Comparison of ENCODE assay signal across 8 cellular contexts in the genomic region with DNA sequence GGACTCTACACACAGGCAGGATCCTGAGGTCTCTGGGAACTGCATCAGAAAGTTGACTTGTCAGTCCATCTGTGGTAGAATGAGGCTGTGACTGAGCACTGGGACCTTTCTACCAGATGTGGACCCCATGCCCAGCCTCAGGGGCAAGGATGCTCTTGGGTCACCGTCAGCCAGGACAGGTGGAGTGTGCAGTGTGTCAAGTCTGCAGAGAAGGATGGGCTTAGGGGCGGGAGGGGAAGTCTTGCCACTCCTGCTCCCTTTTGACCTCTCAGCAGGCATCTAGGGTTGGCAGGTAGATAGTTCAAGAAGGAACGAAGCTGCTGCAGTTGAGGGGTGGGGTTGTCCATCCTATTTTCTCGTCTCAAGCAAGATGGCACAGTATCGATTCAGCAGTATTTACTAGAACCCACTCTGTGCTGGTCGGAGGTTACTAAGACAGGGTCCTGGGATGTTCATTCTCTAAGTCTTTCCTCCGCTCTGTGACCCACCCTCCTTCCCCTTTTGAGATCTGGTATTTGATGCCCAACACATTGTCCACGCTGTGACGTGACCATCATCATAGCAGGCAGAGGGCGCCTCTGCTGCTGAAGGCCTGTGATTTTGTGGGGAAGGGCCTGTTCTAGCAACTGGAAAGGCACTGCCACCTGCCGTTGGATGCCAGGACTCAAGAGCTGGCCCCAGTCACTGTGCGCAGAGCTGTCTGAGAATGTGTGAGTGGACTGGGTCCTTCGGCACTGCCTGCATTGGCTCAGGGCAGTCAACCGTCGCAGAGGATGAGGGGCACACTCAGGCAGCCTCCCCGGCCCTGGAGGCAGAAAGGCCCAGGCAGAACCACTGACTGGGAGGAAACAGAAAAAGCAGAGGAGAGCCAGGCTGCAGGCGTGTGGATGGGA. TPM values are rescaled to one million over a fixed set of nuclear protein-coding genes. Genes with fewer than 3 reads are reported as not detected.
DNase-seq lines count a peak whose midpoint lies in the region; ATAC-seq, FAIRE-seq and TF ChIP-seq lines count a peak whose summit lies in the region.

No MANE protein-coding gene starts in this region.

- no peak overlapping the region for H2AFZ ChIP-seq in KMS-11 (ENCODE audit: low read depth)

- H3K4me3 ChIP-seq in KMS-11 (IDR thresholded peaks at IDR 0.05; ENCODE audit: insufficient read depth, low read depth, low read length) (no peak overlapping the region), right atrium auricular region (no peak overlapping the region)

- H3K4me1 ChIP-seq in KMS-11 (ENCODE audit: low read depth, poor library complexity, severe bottlenecking): peaks cover 10% of the 10 kb centered on the region
- H3K4me1 ChIP-seq in right atrium auricular region: peaks cover 0 to 40% of the 10 kb centered on the region in 2 donors

- TF ChIP-seq POLR2A in GM12892 (IDR thresholded peaks at IDR 0.05; ENCODE audit: low read depth, low read length): no peak

- no peaks in the 10 kb centered on the region for H4K20me1 ChIP-seq in KMS-11 (ENCODE audit: insufficient read depth)

- no peak overlapping the region for H3K4me2 ChIP-seq in KMS-11

- H3K27me3 ChIP-seq in KMS-11 (ENCODE audit: insufficient read depth, low read depth) (no peaks in the 10 kb centered on the region), right atrium auricular region (no peaks in the 10 kb centered on the region)

- H3K36me3 ChIP-seq in KMS-11 (ENCODE audit: insufficient read depth): 0 out of 2 replicates have a peak, but pooled peaks cover 5% of the 10 kb centered on the region
- H3K36me3 ChIP-seq in right atrium auricular region: peaks cover 49% of the 10 kb centered on the region

- no peak overlapping the region for H3K9ac ChIP-seq in KMS-11

- no peak for ATAC-seq in HG03135 (IDR thresholded peaks at IDR 0.05; ENCODE audit: unreplicated experiment)

- H3K27ac ChIP-seq in KMS-11 (no peak overlapping the region), right atrium auricular region (peak overlapping the region in 1 of 2 donors; percentile 7)

- FAIRE-seq in GM12892 (lab: Jason Lieb, UNC): no peak

- DNase-seq in DMS 273 (lab: John Stamatoyannopoulos, UW; ENCODE audit: unreplicated experiment) (peak; percentile 91), OCI-M2 (lab: John Stamatoyannopoulos, UW; ENCODE audit: unreplicated experiment) (peak; percentile 26), amygdala (lab: John Stamatoyannopoulos, UW) (peak in 53 of 56 donors; percentile 6 to 87 (median 68)), right atrium auricular region (ENCODE audit: low spot score) (no peak), retina (peak; percentile 63), GM12892 (ENCODE audit: insufficient read length) (no peak)

- H3K79me2 ChIP-seq in KMS-11 (ENCODE audit: insufficient read depth, low read depth): no peaks in the 10 kb centered on the region

- TF ChIP-seq CTCF in KMS-11 (conservative IDR thresholded peaks at IDR 0.05; ENCODE audit: low read depth, low read length) (peak; percentile 66), right atrium auricular region (IDR thresholded peaks at IDR 0.05) (peak; percentile 19 to 78)

- no peaks in the 10 kb centered on the region for H3K9me3 ChIP-seq in right atrium auricular region

RNA-seq across cellular contexts. Expression of a gene that starts 23.2 kb away (rescaled TPM):
- total RNA-seq in right atrium auricular region: 10 to 100 TPM; 43.6 to 48.8 TPM
- polyA plus RNA-seq in GM12892 (2012; ENCODE audit: missing spikeins): 64.6 TPM

RNA-seq across cellular contexts. Expression of a gene that starts 31.1 kb away (rescaled TPM):
- total RNA-seq in right atrium auricular region: 10 to 100 TPM; 24.3 to 27.0 TPM
- polyA plus RNA-seq in GM12892 (2012; ENCODE audit: missing spikeins): 9.1 TPM

RNA-seq across cellular contexts. Expression of a gene that starts 50.7 kb away (rescaled TPM):
- total RNA-seq in right atrium auricular region: 1 to 10 TPM in 1 of 2 donors, under 1 TPM in 1; 0.33 to 4.2 TPM
- 10.5 TPM for polyA plus RNA-seq in GM12892 (2012; ENCODE audit: missing spikeins)

Comparison
In these comparisons a context has a peak if more than half of its experiments do, and no peak if none do; other contexts are left out.
1. DNase-seq: peak in DMS 273 (single experiment), OCI-M2 (single experiment), amygdala (53 of 56) and retina (single experiment); none in right atrium auricular region (single experiment) and GM12892 (single experiment).